Comparison of ENCODE assay signal across 8 cellular contexts in genomic region chr15:68276668-68277067, GRCh38. TPM values are rescaled to one million over a fixed set of nuclear protein-coding genes. Genes with fewer than 3 reads are reported as not detected.
A peak's percentile ranks its signal among the peaks of the same experiment; 100 is the strongest.
DNase-seq lines count a peak whose midpoint lies in the region; ATAC-seq and TF ChIP-seq lines count a peak whose summit lies in the region.

No MANE protein-coding gene starts in this region.

- no peak for TF ChIP-seq RAD21 in liver (IDR thresholded peaks at IDR 0.05)

- no peak for ATAC-seq in GM19023 (IDR thresholded peaks at IDR 0.05; ENCODE audit: unreplicated experiment)

- H3K4me1 Mint-ChIP-seq in activated CD4-positive, alpha-beta T cell treated with anti-CD3 and anti-CD28 coated beads, Interleukin-2, amount 10 ng/mL, durations not matched to agents 7 days and 5 days = peaks cover 43% of the 10 kb centered on the region

- H3K36me3 Mint-ChIP-seq in activated CD4-positive, alpha-beta T cell treated with anti-CD3 and anti-CD28 coated beads, Interleukin-2, amount 10 ng/mL, durations not matched to agents 7 days and 5 days (ENCODE audit: low read depth) = peaks cover 21% of the 10 kb centered on the region

- H3K4me1 ChIP-seq in liver (ENCODE audit: control insufficient read depth in 4 of 4, insufficient read depth in 4 of 4, low read length in 3 of 4) (peaks cover 13 to 58% (median 49%) of the 10 kb centered on the region in 4 donors), thyroid gland (peaks cover 25 to 40% of the 10 kb centered on the region in 2 donors)

- H3K27ac Mint-ChIP-seq in activated CD4-positive, alpha-beta T cell treated with anti-CD3 and anti-CD28 coated beads, Interleukin-2, amount 10 ng/mL, durations not matched to agents 7 days and 5 days = peak overlapping the region; percentile 98

- H3K9me3 ChIP-seq in liver (ENCODE audit: control insufficient read depth in 4 of 4, low read length in 3 of 4) (no peaks in the 10 kb centered on the region), thyroid gland (no peaks in the 10 kb centered on the region)

- TF ChIP-seq POLR2A in thyroid gland (IDR thresholded peaks at IDR 0.05) = no peak

- H3K27me3 ChIP-seq in liver (ENCODE audit: control insufficient read depth in 4 of 4, insufficient read depth in 4 of 4, low read length in 3 of 4) (no peaks in the 10 kb centered on the region), thyroid gland (no peaks in the 10 kb centered on the region)

- H3K36me3 ChIP-seq in liver (ENCODE audit: control insufficient read depth in 4 of 4, insufficient read depth in 3 of 4, low read depth in 1 of 4, low read length in 3 of 4) (no peaks in the 10 kb centered on the region), thyroid gland (no peaks in the 10 kb centered on the region)

- no peaks in the 10 kb centered on the region for H3K27me3 Mint-ChIP-seq in activated CD4-positive, alpha-beta T cell treated with anti-CD3 and anti-CD28 coated beads, Interleukin-2, amount 10 ng/mL, durations not matched to agents 7 days and 5 days

- intact Hi-C loops in thyroid gland (cut with DNase I) = no loop called here

- no peak for DNase-seq in activated CD4-positive, alpha-beta T cell treated with anti-CD3 and anti-CD28 coated beads, Interleukin-2, amount 10 ng/mL, durations not matched to agents 7 days and 5 days
- DNase-seq in activated CD4-positive, alpha-beta T cell treated with anti-CD3 and anti-CD28 coated beads, Interleukin-2, amount 50 U/mL, for 1 hour = no peak
- no peak for DNase-seq in thyroid gland
- no peak for DNase-seq in UCSD-AML1 (lab: John Stamatoyannopoulos, UW; ENCODE audit: unreplicated experiment)
- DNase-seq in activated CD8-positive, alpha-beta memory T cell treated with anti-CD3 and anti-CD28 coated beads, Interleukin-2, amount 50 U/mL, for 4 hours = no peak

- CTCF ChIA-PET in activated CD4-positive, alpha-beta T cell treated with anti-CD3 and anti-CD28 coated beads, Interleukin-2, amount 10 ng/mL, durations not matched to agents 7 days and 5 days (lab: Charles Lee) = interaction anchor here (0.6 kb wide), 1 partner anchor 13 kb away, joined by 3 read pairs; no protein-coding TSS in a partner anchor

- H3K4me3 ChIP-seq in liver (ENCODE audit: low read depth in 1 of 3, low read length in 3 of 3) = peak overlapping the region; percentile 89 to 93 (median 92)
- peak overlapping the region in 2 of 3 donors; percentile 76 to 92 for H3K4me3 ChIP-seq in thyroid gland (replicated peaks in 1 of 3)

- H3K9me3 Mint-ChIP-seq in activated CD4-positive, alpha-beta T cell treated with anti-CD3 and anti-CD28 coated beads, Interleukin-2, amount 10 ng/mL, durations not matched to agents 7 days and 5 days = no peaks in the 10 kb centered on the region

- H3K27ac ChIP-seq in angular gyrus (ENCODE audit: low read depth, low read length) (peak overlapping the region; percentile 99), liver (ENCODE audit: low read depth in 1 of 2, low read length in 2 of 2) (peak overlapping the region; percentile 98), thyroid gland (peak overlapping the region; percentile 98 to 99 (median 99))

- WGBS in liver = 66% methylated on average over 3 of the region's 3 CpGs
- WGBS in thyroid gland, 2 donors = 47 to 49% methylated on average over 3 of the region's 3 CpGs

- POLR2A ChIA-PET in activated CD4-positive, alpha-beta T cell treated with anti-CD3 and anti-CD28 coated beads, Interleukin-2, amount 10 ng/mL, durations not matched to agents 7 days and 5 days (lab: Charles Lee) = no interaction called here

- peak overlapping the region; percentile 98 for H3K4me3 Mint-ChIP-seq in activated CD4-positive, alpha-beta T cell treated with anti-CD3 and anti-CD28 coated beads, Interleukin-2, amount 10 ng/mL, durations not matched to agents 7 days and 5 days

- TF ChIP-seq CTCF in liver (IDR thresholded peaks at IDR 0.05; ENCODE audit: low read depth, low read length, missing input control) (no peak), thyroid gland (IDR thresholded peaks at IDR 0.05) (no peak)

- peak overlapping the region; percentile 82 to 95 for H3K9ac ChIP-seq in liver (ENCODE audit: low read depth in 1 of 2, low read length in 2 of 2)

TF ChIP-seq in liver, 16 proteins besides CTCF, POLR2A, EP300 and RAD21:
- TF ChIP-seq ZBTB33 (IDR thresholded peaks at IDR 0.05) (no peak), REST (IDR thresholded peaks at IDR 0.05) (no peak), MAX (IDR thresholded peaks at IDR 0.05) (no peak), RXRA (IDR thresholded peaks at IDR 0.05) (no peak), HNF4G (IDR thresholded peaks at IDR 0.05) (no peak), EGR1 (IDR thresholded peaks at IDR 0.05; ENCODE audit: low read depth in 2 of 2) (no peak), FOXA2 (IDR thresholded peaks at IDR 0.05) (no peak), FOXA1 (IDR thresholded peaks at IDR 0.05) (no peak), JUND (IDR thresholded peaks at IDR 0.05) (no peak), SP1 (IDR thresholded peaks at IDR 0.05) (no peak)

RNA-seq across cellular contexts. Expression of gene FEM1B, which starts 0.9 kb away (rescaled TPM):
- total RNA-seq in activated CD4-positive, alpha-beta T cell treated with anti-CD3 and anti-CD28 coated beads, Interleukin-2, amount 10 ng/mL, durations not matched to agents 7 days and 5 days = 10 to 100 TPM; 51.7 to 66.3 TPM
- total RNA-seq in liver = 10 to 100 TPM; 27.7 to 39.5 TPM
- polyA plus RNA-seq in liver = 1 to 10 TPM; 6.2 to 8.0 TPM
- total RNA-seq in thyroid gland = 10 to 100 TPM; 43.2 to 60.4 (median 45.2) TPM

RNA-seq across cellular contexts. Expression of gene CLN6, which starts 47.1 kb away (rescaled TPM):
- 10 to 100 TPM; 57.6 to 61.9 TPM for total RNA-seq in activated CD4-positive, alpha-beta T cell treated with anti-CD3 and anti-CD28 coated beads, Interleukin-2, amount 10 ng/mL, durations not matched to agents 7 days and 5 days
- total RNA-seq in liver (10 to 100 TPM; 17.4 to 21.2 TPM), thyroid gland (10 to 100 TPM; 24.8 to 34.3 (median 32.4) TPM)
- 10 to 100 TPM in 1 of 2 donors, 1 to 10 TPM in 1; 7.2 to 13.3 TPM for polyA plus RNA-seq in liver
